In genomic region chr3:94070341-94070911, GRCh38 we compare ENCODE assay signal across 1 cellular context.
TF ChIP-seq lines count a peak whose summit lies in the region.

No MANE protein-coding gene starts in this region.

TF ChIP-seq in GM12878, 131 proteins besides CTCF, POLR2A, EP300 and RAD21 (continues in another document):
- TF ChIP-seq ATF2 (IDR thresholded peaks at IDR 0.05; ENCODE audit: low read length) (peak; percentile 61), BCLAF1 (IDR thresholded peaks at IDR 0.05) (no peak), DPF2 (IDR thresholded peaks at IDR 0.05) (peak; percentile 95), ZSCAN29 (IDR thresholded peaks at IDR 0.05) (no peak), ZNF384 (IDR thresholded peaks at IDR 0.05; ENCODE audit: borderline replicate concordance, low read depth, low read length) (peak; percentile 42; the same call in 1 of the 2 replicates), ZNF24 (IDR thresholded peaks at IDR 0.05) (peak; percentile 85), SPI1 (IDR thresholded peaks at IDR 0.05; ENCODE audit: borderline replicate concordance, insufficient read depth, low read depth, low read length) (peak; percentile 80), RELB (IDR thresholded peaks at IDR 0.05; ENCODE audit: low read depth) (peak; percentile 94), RFX5 (IDR thresholded peaks at IDR 0.05; ENCODE audit: low read depth, low read length) (no peak), NKRF (conservative IDR thresholded peaks at IDR 0.05) (peak; percentile 48; the same call in 1 of the 2 replicates), JUNB (IDR thresholded peaks at IDR 0.05) (peak; percentile 50; the same call in 1 of the 2 replicates), RUNX3 (IDR thresholded peaks at IDR 0.05; ENCODE audit: low read length) (peak; percentile 94), SREBF2 (IDR thresholded peaks at IDR 0.05; ENCODE audit: low read length) (no peak), NR2F1 (conservative IDR thresholded peaks at IDR 0.05) (peak; percentile 44; the same call in 1 of the 2 replicates), BRCA1 (IDR thresholded peaks at IDR 0.05; ENCODE audit: low read depth, low read length) (no peak), STAT3 (IDR thresholded peaks at IDR 0.05; ENCODE audit: low read depth, low read length) (no peak), HDAC6 (IDR thresholded peaks at IDR 0.05; ENCODE audit: unreplicated experiment) (no peak), BMI1 (IDR thresholded peaks at IDR 0.05; ENCODE audit: borderline replicate concordance) (peak; percentile 48; the same call in 1 of the 2 replicates), SRF (IDR thresholded peaks at IDR 0.05; ENCODE audit: low read depth in 2 of 2, low read length in 2 of 2) (no peak), NFYA (IDR thresholded peaks at IDR 0.05; ENCODE audit: borderline replicate concordance, low read depth, low read length) (no peak), EGR1 (IDR thresholded peaks at IDR 0.05; ENCODE audit: borderline replicate concordance in 1 of 2, low read depth in 2 of 2, low read length in 2 of 2) (no peak), PAX5 (IDR thresholded peaks at IDR 0.05; ENCODE audit: borderline replicate concordance, low read depth, low read length) (peak; percentile 43; the same call in 1 of the 2 replicates), MLLT1 (IDR thresholded peaks at IDR 0.05) (peak; percentile 79), POLR2AphosphoS2 (IDR thresholded peaks at IDR 0.05; ENCODE audit: low read depth, low read length) (no peak), USF2 (IDR thresholded peaks at IDR 0.05; ENCODE audit: borderline replicate concordance, low read depth, low read length) (no peak), EZH2 (IDR thresholded peaks at IDR 0.05; ENCODE audit: borderline replicate concordance, control insufficient read depth, low read depth, low read length) (no peak), MXI1 (IDR thresholded peaks at IDR 0.05; ENCODE audit: low read depth, low read length) (no peak), MAX (IDR thresholded peaks at IDR 0.05; ENCODE audit: low read depth, low read length) (no peak), ZNF592 (IDR thresholded peaks at IDR 0.05) (no peak), BACH1 (IDR thresholded peaks at IDR 0.05; ENCODE audit: borderline replicate concordance) (no peak), RAD51 (IDR thresholded peaks at IDR 0.05) (peak; percentile 76), ATF7 (IDR thresholded peaks at IDR 0.05; ENCODE audit: low read depth) (peak; percentile 80; the same call in 1 of the 2 replicates), CHD4 (IDR thresholded peaks at IDR 0.05) (no peak), MYB (IDR thresholded peaks at IDR 0.05; ENCODE audit: borderline replicate concordance, low read depth, low read length) (no peak), SKIL (IDR thresholded peaks at IDR 0.05; ENCODE audit: low read depth, poor library complexity, severe bottlenecking) (peak; percentile 71), E2F4 (IDR thresholded peaks at IDR 0.05; ENCODE audit: low read depth, low read length) (no peak), KAT2A (conservative IDR thresholded peaks at IDR 0.05; ENCODE audit: control insufficient read depth, low read depth, low read length) (no peak), ETV6 (conservative IDR thresholded peaks at IDR 0.05 in 1 of 2, IDR thresholded peaks at IDR 0.05 in 1 of 2; ENCODE audit: borderline replicate concordance in 1 of 2, low read depth in 1 of 2) (no peak), NFXL1 (IDR thresholded peaks at IDR 0.05; ENCODE audit: borderline replicate concordance) (no peak), TCF12 (IDR thresholded peaks at IDR 0.05; ENCODE audit: low read depth, low read length) (0 out of 2 replicates have a peak, but pooled peaks have one; percentile 25), YY1 (IDR thresholded peaks at IDR 0.05; ENCODE audit: low read depth, low read length) (no peak)
